ENCODE assay signal across 15 cellular contexts in the genomic region with DNA sequence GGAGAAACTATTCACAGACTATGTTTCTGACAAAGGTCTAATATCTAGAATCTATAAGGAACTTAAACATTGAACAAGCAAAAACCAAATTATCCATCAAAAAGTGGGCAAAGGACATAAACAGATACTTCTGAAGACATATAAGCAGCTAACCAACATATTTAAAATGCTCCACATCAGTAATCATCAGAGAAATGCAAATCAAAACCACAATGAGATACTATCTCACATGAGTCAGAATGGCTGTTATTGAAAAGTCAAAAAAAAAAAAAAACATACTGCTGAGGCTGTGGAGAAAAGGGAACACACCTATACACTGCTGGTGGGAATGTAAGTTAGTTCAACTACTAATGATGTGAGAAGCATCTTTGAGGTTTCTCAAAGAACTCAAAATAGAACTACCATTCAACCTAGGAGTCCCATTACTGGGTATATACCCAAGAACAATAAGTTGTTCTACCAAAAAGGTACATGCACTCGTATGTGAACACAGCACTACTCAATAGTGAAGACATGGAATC.
A peak's percentile ranks its signal among the peaks of the same experiment; 100 is the strongest.
DNase-seq lines count a peak whose midpoint lies in the region; ATAC-seq and TF ChIP-seq lines count a peak whose summit lies in the region.
"Had no signal": no experiment of that assay in that cellular context is flagged by ENCODE, and none has a peak within 500 bp of the region (broad histone marks: within the 10 kb centered on the region; RNA-seq: fewer than 3 reads in every experiment).

No MANE protein-coding gene starts in this region.

- CTCF ChIA-PET in T-cell (lab: Charles Lee), result interaction anchor here in 1 of 2 donors (0.6 kb wide), 1 partner anchor 31 kb away, joined by 5 read pairs; no protein-coding TSS in a partner anchor

- no peak overlapping the region for H3K4me3 Mint-ChIP-seq in T-cell
- H3K4me3 Mint-ChIP-seq: activated naive CD4-positive, alpha-beta T cell treated with anti-CD3 and anti-CD28 coated beads for 36 hours had no signal

- H3K27ac Mint-ChIP-seq in T-cell, result no peak overlapping the region
- H3K27ac Mint-ChIP-seq: activated naive CD4-positive, alpha-beta T cell treated with anti-CD3 and anti-CD28 coated beads for 36 hours had no signal

- intact Hi-C loops in sciatic nerve (cut with DNase I), result no loop called here

- no peaks in the 10 kb centered on the region for H3K36me3 Mint-ChIP-seq in T-cell

- peak; percentile 86 for ATAC-seq in GM18519 (IDR thresholded peaks at IDR 0.05; ENCODE audit: low FRiP score, unreplicated experiment)
- ATAC-seq in HG03097 (IDR thresholded peaks at IDR 0.05; ENCODE audit: low FRiP score, unreplicated experiment), result peak; percentile 57
- peak; percentile 96 for ATAC-seq in SK-N-SH treated with all-trans-retinoic acid at 6 μM for 48 hours
- no peak for ATAC-seq in T-cell (replicated peaks in 1 of 4)
- ATAC-seq in sciatic nerve, result no peak
- ATAC-seq: left cardiac atrium, Panc1 had no signal

- POLR2A ChIA-PET in T-cell (lab: Charles Lee), result no interaction called here

- no peaks in the 10 kb centered on the region for H3K4me1 Mint-ChIP-seq in T-cell

- no peaks in the 10 kb centered on the region for H3K27me3 Mint-ChIP-seq in T-cell

- peak; percentile 64 for DNase-seq in kidney tubule cell (ENCODE audit: low spot score)
- DNase-seq in NCI-H2171 (lab: John Stamatoyannopoulos, UW), result no peak
- DNase-seq in T-cell, result no peak
- DNase-seq in epidermal melanocyte (ENCODE audit: insufficient read length, low spot score), result no peak
- no peak for DNase-seq in sciatic nerve (ENCODE audit: low spot score)
- DNase-seq: activated CD4-positive, CD25-positive, alpha-beta regulatory T cell; activated naive CD4-positive, alpha-beta T cell treated with anti-CD3 and anti-CD28 coated beads for 36 hours; DMS 273 treated with DMSO at 0.1 percent for 48 hours; left cardiac atrium; NCI-H1417; uterus had no signal

- no peaks in the 10 kb centered on the region for H3K9me3 Mint-ChIP-seq in T-cell

TF ChIP-seq in SK-N-SH treated with all-trans-retinoic acid at 6 μM for 48 hours, 23 proteins besides CTCF, POLR2A, EP300 and RAD21:
- TF ChIP-seq, protein P1, sequence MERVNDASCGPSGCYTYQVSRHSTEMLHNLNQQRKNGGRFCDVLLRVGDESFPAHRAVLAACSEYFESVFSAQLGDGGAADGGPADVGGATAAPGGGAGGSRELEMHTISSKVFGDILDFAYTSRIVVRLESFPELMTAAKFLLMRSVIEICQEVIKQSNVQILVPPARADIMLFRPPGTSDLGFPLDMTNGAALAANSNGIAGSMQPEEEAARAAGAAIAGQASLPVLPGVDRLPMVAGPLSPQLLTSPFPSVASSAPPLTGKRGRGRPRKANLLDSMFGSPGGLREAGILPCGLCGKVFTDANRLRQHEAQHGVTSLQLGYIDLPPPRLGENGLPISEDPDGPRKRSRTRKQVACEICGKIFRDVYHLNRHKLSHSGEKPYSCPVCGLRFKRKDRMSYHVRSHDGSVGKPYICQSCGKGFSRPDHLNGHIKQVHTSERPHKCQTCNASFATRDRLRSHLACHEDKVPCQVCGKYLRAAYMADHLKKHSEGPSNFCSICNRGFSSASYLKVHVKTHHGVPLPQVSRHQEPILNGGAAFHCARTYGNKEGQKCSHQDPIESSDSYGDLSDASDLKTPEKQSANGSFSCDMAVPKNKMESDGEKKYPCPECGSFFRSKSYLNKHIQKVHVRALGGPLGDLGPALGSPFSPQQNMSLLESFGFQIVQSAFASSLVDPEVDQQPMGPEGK (CRISPR knock-in tag; IDR thresholded peaks at IDR 0.05; ENCODE audit: borderline replicate concordance), result no peak
- no peak for TF ChIP-seq BACH2 (CRISPR knock-in tag; IDR thresholded peaks at IDR 0.05; ENCODE audit: borderline replicate concordance)
- peak; percentile 24; the same call in 1 of the 2 replicates for TF ChIP-seq ISL1 (CRISPR knock-in tag; IDR thresholded peaks at IDR 0.05)
TF ChIP-seq in SK-N-SH treated with all-trans-retinoic acid at 6 μM for 48 hours: peak in this region for 1.

Comparison
In these comparisons a context has a peak if more than half of its experiments do, and no peak if none do; other contexts are left out.
1. ATAC-seq: peak in GM18519 (single experiment), HG03097 (single experiment) and SK-N-SH treated with all-trans-retinoic acid at 6 μM for 48 hours (single experiment); none in T-cell (0 of 4) and sciatic nerve (single experiment).